ENCODE assay signal across 8 cellular contexts in genomic region chrX:16785247-16786138, GRCh38. TPM values are rescaled to one million over a fixed set of nuclear protein-coding genes. Genes with fewer than 3 reads are reported as not detected.
DNase-seq lines count a peak whose midpoint lies in the region; ATAC-seq, FAIRE-seq and TF ChIP-seq lines count a peak whose summit lies in the region.

No MANE protein-coding gene starts in this region.

- no peak for FAIRE-seq in kidney (lab: Jason Lieb, UNC)
- FAIRE-seq in D721Med (lab: Jason Lieb, UNC), result no peak

- H3K4me1 ChIP-seq in kidney (ENCODE audit: control insufficient read depth in 1 of 2, insufficient read depth in 1 of 2, low read depth in 1 of 2, low read length in 2 of 2), result no peaks in the 10 kb centered on the region

- peak; percentile 3 for DNase-seq in stimulated activated CD4-positive, alpha-beta T cell treated with anti-CD3 and anti-CD28 coated beads, Interleukin-1b, Interleukin-23, amount 100 ng/mL, for 48 hours
- no peak for DNase-seq in stimulated activated CD4-positive, alpha-beta T cell treated with anti-CD3 and anti-CD28 coated beads, Interleukin-2, amount 100 ng/mL, for 48 hours
- DNase-seq in kidney (no peak), MV-4-11 (lab: John Stamatoyannopoulos, UW) (no peak), D721Med (ENCODE audit: insufficient read length, low spot score) (no peak)
- DNase-seq in stimulated activated naive CD8-positive, alpha-beta T cell treated with anti-CD3 and anti-CD28 coated beads, Interleukin-15, Interleukin-2, amounts not matched to agents 100 U/mL and 50 U/mL, for 24 hours, result peak; percentile 7

- peaks cover 15% of the 10 kb centered on the region for H3K4me1 Mint-ChIP-seq in activated naive CD8-positive, alpha-beta T cell (ENCODE audit: low read depth)

- H3K27ac Mint-ChIP-seq in activated naive CD8-positive, alpha-beta T cell, result peak overlapping the region; percentile 93

- no peaks in the 10 kb centered on the region for H3K9me3 Mint-ChIP-seq in activated naive CD8-positive, alpha-beta T cell (ENCODE audit: low read depth)

- no peak overlapping the region for H3K27ac ChIP-seq in kidney (ENCODE audit: low read depth in 2 of 2, low read length in 2 of 2)

- intact Hi-C loops in kidney (cut with DNase I), result no loop called here

- H3K27me3 Mint-ChIP-seq in activated naive CD8-positive, alpha-beta T cell, result no peaks in the 10 kb centered on the region

- H3K36me3 ChIP-seq in kidney (ENCODE audit: control insufficient read depth in 1 of 2, insufficient read depth in 2 of 2, low read length in 2 of 2), result no peaks in the 10 kb centered on the region

- H3K9ac ChIP-seq in kidney (ENCODE audit: low read length in 2 of 2), result peak overlapping the region in 1 of 2 donors; percentile 73

- H3K4me3 Mint-ChIP-seq in activated naive CD8-positive, alpha-beta T cell, result peak overlapping the region; percentile 96

- no peaks in the 10 kb centered on the region for H3K9me3 ChIP-seq in kidney (ENCODE audit: control insufficient read depth in 1 of 2, low read length in 2 of 2)

- no peaks in the 10 kb centered on the region for H3K36me3 Mint-ChIP-seq in activated naive CD8-positive, alpha-beta T cell

- H3K4me3 ChIP-seq in kidney (ENCODE audit: low read length in 2 of 2), result peak overlapping the region; percentile 88 to 94

- TF ChIP-seq CTCF in kidney (IDR thresholded peaks at IDR 0.05; ENCODE audit: borderline replicate concordance, extremely low read depth, insufficient read depth) (no peak), D721Med (IDR thresholded peaks at IDR 0.05; ENCODE audit: insufficient read depth, missing control alignments) (no peak)

- ATAC-seq in stimulated activated naive CD8-positive, alpha-beta T cell treated with anti-CD3 and anti-CD28 coated beads, Interleukin-15, Interleukin-2, amounts not matched to agents 100 U/mL and 50 U/mL, for 24 hours, result no peak
- no peak for ATAC-seq in HG02840 (IDR thresholded peaks at IDR 0.05; ENCODE audit: low FRiP score, unreplicated experiment)

RNA-seq across cellular contexts. Expression of gene TXLNG, which starts 0.8 kb away (rescaled TPM):
- 12.3 TPM for total RNA-seq in kidney
- 5.9 TPM for polyA plus RNA-seq in kidney (ENCODE audit: insufficient read depth, low read depth, low replicate concordance)

Comparison
In these comparisons a context has a peak if more than half of its experiments do, and no peak if none do; other contexts are left out.
1. DNase-seq: peak in stimulated activated CD4-positive, alpha-beta T cell treated with anti-CD3 and anti-CD28 coated beads, Interleukin-1b, Interleukin-23, amount 100 ng/mL, for 48 hours (single experiment) and stimulated activated naive CD8-positive, alpha-beta T cell treated with anti-CD3 and anti-CD28 coated beads, Interleukin-15, Interleukin-2, amounts not matched to agents 100 U/mL and 50 U/mL, for 24 hours (single experiment); none in stimulated activated CD4-positive, alpha-beta T cell treated with anti-CD3 and anti-CD28 coated beads, Interleukin-2, amount 100 ng/mL, for 48 hours (0 of 2), kidney (single experiment), MV-4-11 (single experiment) and D721Med (single experiment).